In the genomic region with DNA sequence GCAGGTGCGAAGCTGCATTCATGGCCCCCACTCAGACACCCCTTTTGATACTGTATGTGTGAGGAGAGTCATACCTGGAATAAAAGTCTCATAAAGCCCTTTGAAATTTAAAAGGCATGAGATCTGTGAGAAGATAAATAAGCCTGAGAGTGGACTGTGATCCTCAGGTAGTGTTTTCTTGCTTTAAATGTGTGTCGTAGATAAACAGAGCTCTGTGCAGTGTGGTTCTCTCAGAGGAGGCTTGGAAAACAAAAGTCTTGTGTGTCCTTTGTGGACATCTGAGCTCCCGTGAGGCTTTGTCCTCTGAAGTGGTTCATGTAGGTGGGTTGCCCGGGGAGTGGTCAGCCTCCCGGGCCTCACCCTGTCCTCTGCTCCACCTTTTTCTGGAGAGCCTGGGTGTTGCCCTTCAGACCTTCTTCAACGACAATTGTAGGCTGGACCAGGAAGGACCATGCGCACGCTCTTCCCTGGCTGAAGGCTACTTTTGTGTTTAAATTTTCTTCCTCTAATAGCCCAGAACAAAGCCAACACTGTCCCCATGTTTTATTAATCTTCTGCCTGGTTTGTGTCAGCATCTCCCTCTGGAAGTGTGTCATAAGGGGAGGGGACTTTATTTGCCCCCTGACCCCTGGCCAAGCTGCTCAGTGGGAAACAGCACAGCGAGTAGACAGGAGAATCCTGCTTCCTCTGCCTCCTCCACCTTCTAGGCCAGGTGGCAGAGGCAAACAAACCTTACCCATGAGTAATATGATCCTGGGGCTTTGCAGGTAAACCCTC, we compare ENCODE assay signal across 8 cellular contexts.
A peak's percentile ranks its signal among the peaks of the same experiment; 100 is the strongest.
DNase-seq lines count a peak whose midpoint lies in the region; ATAC-seq and TF ChIP-seq lines count a peak whose summit lies in the region.

No MANE protein-coding gene starts in this region.

- H3K4me1 ChIP-seq in BLaER1 treated with 17β-estradiol and CSF1 and Interleukin-3, amounts not matched to agents 10 nM and 100 nM, result peaks cover 38 to 95% (median 72%) of the 10 kb centered on the region in 10 experiments
- peaks cover 31% of the 10 kb centered on the region for H3K4me1 ChIP-seq in mucosa of descending colon (ENCODE audit: low read depth)

- peaks cover 0 to 62% (median 0%) of the 10 kb centered on the region in 11 experiments; a peak in 5 of 22 replicates for H4K20me1 ChIP-seq in BLaER1 treated with 17β-estradiol and CSF1 and Interleukin-3, amounts not matched to agents 10 nM and 100 nM

- H3K9me3 ChIP-seq in BLaER1 treated with 17β-estradiol and CSF1 and Interleukin-3, amounts not matched to agents 10 nM and 100 nM (replicated peaks in 1 of 11), result peaks cover 0 to 4% (median 0%) of the 10 kb centered on the region in 11 experiments; a peak in 1 of 22 replicates
- no peaks in the 10 kb centered on the region for H3K9me3 ChIP-seq in mucosa of descending colon

- 0 out of 2 replicates have a peak, but pooled peaks have one; percentile 45 for TF ChIP-seq EP300 in Ishikawa (IDR thresholded peaks at IDR 0.05; ENCODE audit: borderline replicate concordance)

- peak overlapping the region in 9 of 11 experiments; percentile 52 to 76 (median 67); a peak in 17 of 22 replicates for H3K9ac ChIP-seq in BLaER1 treated with 17β-estradiol and CSF1 and Interleukin-3, amounts not matched to agents 10 nM and 100 nM

- H3K27ac Mint-ChIP-seq in WTC11, result peak overlapping the region; percentile 87

- DNase-seq in WTC11 (ENCODE audit: low spot score) (no peak), mucosa of descending colon (peak; percentile 66 to 74 (median 73)), kidney glomerular epithelial cell (lab: John Stamatoyannopoulos, UW) (no peak)

- H3K27me3 Mint-ChIP-seq in WTC11 (ENCODE audit: low read depth), result no peaks in the 10 kb centered on the region

- peak overlapping the region in 5 of 10 experiments; percentile 10 to 31 (median 27); a peak in 5 of 20 replicates for H3K4me3 ChIP-seq in BLaER1 treated with 17β-estradiol and CSF1 and Interleukin-3, amounts not matched to agents 10 nM and 100 nM
- no peak overlapping the region for H3K4me3 ChIP-seq in mucosa of descending colon

- ATAC-seq in WTC11 (peak; percentile 36; the same call in 1 of the 2 replicates), mucosa of descending colon (peak; percentile 88), HG03520 (IDR thresholded peaks at IDR 0.05; ENCODE audit: unreplicated experiment) (no peak), GM21717 (IDR thresholded peaks at IDR 0.05; ENCODE audit: unreplicated experiment) (no peak), GM18861 (IDR thresholded peaks at IDR 0.05; ENCODE audit: unreplicated experiment) (no peak)

- H3K36me3 ChIP-seq in BLaER1 treated with 17β-estradiol and CSF1 and Interleukin-3, amounts not matched to agents 10 nM and 100 nM, result peaks cover 2 to 65% (median 29%) of the 10 kb centered on the region in 11 experiments; a peak in 18 of 22 replicates
- H3K36me3 ChIP-seq in mucosa of descending colon (ENCODE audit: low read depth), result no peaks in the 10 kb centered on the region

- no peaks in the 10 kb centered on the region for H3K36me3 Mint-ChIP-seq in WTC11

- TF ChIP-seq CTCF in WTC11 (IDR thresholded peaks at IDR 0.05), result no peak
- TF ChIP-seq CTCF in mucosa of descending colon (IDR thresholded peaks at IDR 0.05), result no peak

- POLR2A ChIA-PET in WTC11 (lab: Charles Lee), result no interaction called here

- intact Hi-C loops in mucosa of descending colon (cut with DNase I, micrococcal nuclease), result no loop called here

- TF ChIP-seq RAD21 in Ishikawa (IDR thresholded peaks at IDR 0.05; ENCODE audit: low read depth), result no peak

- peak overlapping the region; percentile 75 to 87 (median 79) for H3K4me2 ChIP-seq in BLaER1 treated with 17β-estradiol and CSF1 and Interleukin-3, amounts not matched to agents 10 nM and 100 nM

- H3K4me3 Mint-ChIP-seq in WTC11, result no peak overlapping the region

- no peaks in the 10 kb centered on the region for H3K9me3 Mint-ChIP-seq in WTC11

- H3K4me1 Mint-ChIP-seq in WTC11, result peaks cover 57% of the 10 kb centered on the region

- CTCF ChIA-PET in WTC11 (lab: Charles Lee), result interaction anchor here (0.5 to 4.0 kb wide), 10 partner anchors 12 to 570 kb away, joined by 3 to 32 read pairs (median 4); no protein-coding TSS in a partner anchor

- peak overlapping the region in 10 of 11 experiments; percentile 28 to 79 (median 73); a peak in 19 of 22 replicates for H3K27ac ChIP-seq in BLaER1 treated with 17β-estradiol and CSF1 and Interleukin-3, amounts not matched to agents 10 nM and 100 nM

- no peaks in the 10 kb centered on the region for H3K27me3 ChIP-seq in BLaER1 treated with 17β-estradiol and CSF1 and Interleukin-3, amounts not matched to agents 10 nM and 100 nM

TF ChIP-seq in Ishikawa, 13 proteins besides CTCF, POLR2A, EP300 and RAD21:
- TF ChIP-seq ZBTB7A (IDR thresholded peaks at IDR 0.05; ENCODE audit: low read depth) (no peak), NFIC (IDR thresholded peaks at IDR 0.05) (0 out of 2 replicates have a peak, but pooled peaks have one; percentile 17), TCF12 (IDR thresholded peaks at IDR 0.05; ENCODE audit: low read depth) (0 out of 2 replicates have a peak, but pooled peaks have one; percentile 51), TEAD4 (IDR thresholded peaks at IDR 0.05) (0 out of 2 replicates have a peak, but pooled peaks have one; percentile 9)

TF ChIP-seq in WTC11, 78 proteins besides CTCF, POLR2A, EP300 and RAD21:
- TF ChIP-seq, protein P1, sequence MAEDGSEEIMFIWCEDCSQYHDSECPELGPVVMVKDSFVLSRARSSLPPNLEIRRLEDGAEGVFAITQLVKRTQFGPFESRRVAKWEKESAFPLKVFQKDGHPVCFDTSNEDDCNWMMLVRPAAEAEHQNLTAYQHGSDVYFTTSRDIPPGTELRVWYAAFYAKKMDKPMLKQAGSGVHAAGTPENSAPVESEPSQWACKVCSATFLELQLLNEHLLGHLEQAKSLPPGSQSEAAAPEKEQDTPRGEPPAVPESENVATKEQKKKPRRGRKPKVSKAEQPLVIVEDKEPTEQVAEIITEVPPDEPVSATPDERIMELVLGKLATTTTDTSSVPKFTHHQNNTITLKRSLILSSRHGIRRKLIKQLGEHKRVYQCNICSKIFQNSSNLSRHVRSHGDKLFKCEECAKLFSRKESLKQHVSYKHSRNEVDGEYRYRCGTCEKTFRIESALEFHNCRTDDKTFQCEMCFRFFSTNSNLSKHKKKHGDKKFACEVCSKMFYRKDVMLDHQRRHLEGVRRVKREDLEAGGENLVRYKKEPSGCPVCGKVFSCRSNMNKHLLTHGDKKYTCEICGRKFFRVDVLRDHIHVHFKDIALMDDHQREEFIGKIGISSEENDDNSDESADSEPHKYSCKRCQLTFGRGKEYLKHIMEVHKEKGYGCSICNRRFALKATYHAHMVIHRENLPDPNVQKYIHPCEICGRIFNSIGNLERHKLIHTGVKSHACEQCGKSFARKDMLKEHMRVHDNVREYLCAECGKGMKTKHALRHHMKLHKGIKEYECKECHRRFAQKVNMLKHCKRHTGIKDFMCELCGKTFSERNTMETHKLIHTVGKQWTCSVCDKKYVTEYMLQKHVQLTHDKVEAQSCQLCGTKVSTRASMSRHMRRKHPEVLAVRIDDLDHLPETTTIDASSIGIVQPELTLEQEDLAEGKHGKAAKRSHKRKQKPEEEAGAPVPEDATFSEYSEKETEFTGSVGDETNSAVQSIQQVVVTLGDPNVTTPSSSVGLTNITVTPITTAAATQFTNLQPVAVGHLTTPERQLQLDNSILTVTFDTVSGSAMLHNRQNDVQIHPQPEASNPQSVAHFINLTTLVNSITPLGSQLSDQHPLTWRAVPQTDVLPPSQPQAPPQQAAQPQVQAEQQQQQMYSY (CRISPR knock-in tag; IDR thresholded peaks at IDR 0.05), result no peak
- TF ChIP-seq NFYB (CRISPR knock-in tag; conservative IDR thresholded peaks at IDR 0.05; ENCODE audit: low read depth) (no peak), ZNF121 (CRISPR knock-in tag; IDR thresholded peaks at IDR 0.05) (no peak), ZNF263 (CRISPR knock-in tag; IDR thresholded peaks at IDR 0.05; ENCODE audit: low read depth) (no peak), TEAD1 (CRISPR knock-in tag; IDR thresholded peaks at IDR 0.05) (no peak), OVOL2 (CRISPR knock-in tag; IDR thresholded peaks at IDR 0.05; ENCODE audit: borderline replicate concordance) (no peak)

Comparison
In these comparisons a context has a peak if more than half of its experiments do, and no peak if none do; other contexts are left out.
1. ATAC-seq: peak in WTC11 (single experiment) and mucosa of descending colon (single experiment); none in HG03520 (single experiment), GM21717 (single experiment) and GM18861 (single experiment).
2. DNase-seq: peak in mucosa of descending colon (3 of 3); none in WTC11 (single experiment) and kidney glomerular epithelial cell (single experiment).